In genomic region chr2:192347542-192347941, GRCh38 we compare ENCODE assay signal across 9 cellular contexts.
"Had no signal": no experiment of that assay in that cellular context is flagged by ENCODE, and none has a peak within 500 bp of the region (broad histone marks: within the 10 kb centered on the region; RNA-seq: fewer than 3 reads in every experiment).

No MANE protein-coding gene starts in this region.

- ATAC-seq: K562 had no signal

- H3K9ac ChIP-seq: GM23248 had no signal

- H3K27ac ChIP-seq: GM23248 had no signal

- FAIRE-seq: H54, HTR-8/SVneo, K562 had no signal

- H3K27ac Mint-ChIP-seq: H9 had no signal

- H3K4me3 ChIP-seq: GM23248, K562 had no signal

- DNase-seq: GM23248, GOT3, H9, HCEC 1CT, IMR-90, KG1 had no signal

- H3K9me3 Mint-ChIP-seq: H9 had no signal

- H3K4me3 Mint-ChIP-seq: H9 had no signal

- H2AFZ ChIP-seq: GM23248 had no signal
